In genomic region chr3:49019941-49020334, GRCh38 we compare ENCODE assay signal across 8 cellular contexts. TPM values are rescaled to one million over a fixed set of nuclear protein-coding genes. Genes with fewer than 3 reads are reported as not detected.
A peak's percentile ranks its signal among the peaks of the same experiment; 100 is the strongest.
DNase-seq lines count a peak whose midpoint lies in the region; ATAC-seq and TF ChIP-seq lines count a peak whose summit lies in the region.

No MANE protein-coding gene starts in this region.

- H3K4me3 Mint-ChIP-seq in activated CD4-positive, alpha-beta T cell treated with anti-CD3 and anti-CD28 coated beads, Interleukin-2, amount 10 ng/mL, durations not matched to agents 24 days and 14 days, result peak overlapping the region; percentile 96

- WGBS in iPS DF 6.9 (ENCODE audit: insufficient coverage, insufficient read length), result no CpG with 5 or more reads among the region's 12 CpGs
- WGBS in suprapubic skin, result 53% methylated on average over 11 of the region's 12 CpGs

- H3K27ac ChIP-seq in WERI-Rb-1 (peak overlapping the region; percentile 97), iPS DF 6.9 (ENCODE audit: low read length) (no peak overlapping the region), suprapubic skin (peak overlapping the region; percentile 100)

- no peak for TF ChIP-seq EP300 in suprapubic skin (IDR thresholded peaks at IDR 0.05)

- ATAC-seq in GM18870 (IDR thresholded peaks at IDR 0.05; ENCODE audit: unreplicated experiment) (no peak), GM18867 (IDR thresholded peaks at IDR 0.05; ENCODE audit: unreplicated experiment) (no peak)

- no peaks in the 10 kb centered on the region for H3K27me3 Mint-ChIP-seq in activated CD4-positive, alpha-beta T cell treated with anti-CD3 and anti-CD28 coated beads, Interleukin-2, amount 10 ng/mL, durations not matched to agents 24 days and 14 days

- H3K36me3 Mint-ChIP-seq in activated CD4-positive, alpha-beta T cell treated with anti-CD3 and anti-CD28 coated beads, Interleukin-2, amount 10 ng/mL, durations not matched to agents 24 days and 14 days (ENCODE audit: low read depth), result peaks cover 44% of the 10 kb centered on the region

- intact Hi-C loops in activated CD4-positive, alpha-beta T cell treated with anti-CD3 and anti-CD28 coated beads, Interleukin-2, amount 10 ng/mL, durations not matched to agents 24 days and 14 days (cut with micrococcal nuclease), result loop anchor here (10.0 kb wide), 1 partner anchor 835 kb away; the partner anchor contains the start of gene CDC25A
- intact Hi-C loops in posterior vena cava (cut with DNase I), result loop anchor here in 1 of 2 donors (5.0 kb wide), 1 partner anchor 72 kb away; the partner anchor contains the start of gene QRICH1

- H3K36me3 ChIP-seq in WERI-Rb-1, result peaks cover 35% of the 10 kb centered on the region
- H3K36me3 ChIP-seq in iPS DF 6.9 (ENCODE audit: control insufficient read depth, insufficient read depth, low read length), result peaks cover 24% of the 10 kb centered on the region
- H3K36me3 ChIP-seq in suprapubic skin, result peaks cover 38% of the 10 kb centered on the region

- H3K9me3 Mint-ChIP-seq in activated CD4-positive, alpha-beta T cell treated with anti-CD3 and anti-CD28 coated beads, Interleukin-2, amount 10 ng/mL, durations not matched to agents 24 days and 14 days, result no peaks in the 10 kb centered on the region

- no peaks in the 10 kb centered on the region for H3K9me3 ChIP-seq in WERI-Rb-1 (ENCODE audit: severe bottlenecking)
- no peaks in the 10 kb centered on the region for H3K9me3 ChIP-seq in iPS DF 6.9 (ENCODE audit: control insufficient read depth, insufficient read depth, low read length)
- no peaks in the 10 kb centered on the region for H3K9me3 ChIP-seq in suprapubic skin

- H3K27me3 ChIP-seq in WERI-Rb-1 (ENCODE audit: insufficient read depth, low read depth, severe bottlenecking), result no peaks in the 10 kb centered on the region
- H3K27me3 ChIP-seq in iPS DF 6.9 (ENCODE audit: control insufficient read depth, insufficient read depth, low read length), result no peaks in the 10 kb centered on the region
- H3K27me3 ChIP-seq in suprapubic skin, result no peaks in the 10 kb centered on the region

- H3K4me3 ChIP-seq in WERI-Rb-1 (ENCODE audit: low read depth, low read length) (peak overlapping the region; percentile 75), iPS DF 6.9 (ENCODE audit: low read length) (peak overlapping the region; percentile 77; the same call in 1 of the 2 replicates), suprapubic skin (peak overlapping the region; percentile 95)

- peak overlapping the region; percentile 98 for H3K27ac Mint-ChIP-seq in activated CD4-positive, alpha-beta T cell treated with anti-CD3 and anti-CD28 coated beads, Interleukin-2, amount 10 ng/mL, durations not matched to agents 24 days and 14 days

- no peak for DNase-seq in activated CD4-positive, alpha-beta T cell treated with anti-CD3 and anti-CD28 coated beads, Interleukin-2, amount 10 ng/mL, durations not matched to agents 24 days and 14 days
- DNase-seq in activated CD4-positive, alpha-beta T cell treated with anti-CD3 and anti-CD28 coated beads for 48 hours, result no peak
- DNase-seq in WERI-Rb-1 (no peak), iPS DF 6.9 (ENCODE audit: low read depth, low spot score) (no peak), suprapubic skin (ENCODE audit: low spot score in 2 of 2) (no peak), posterior vena cava (ENCODE audit: low spot score) (no peak)

- TF ChIP-seq CTCF in WERI-Rb-1 (IDR thresholded peaks at IDR 0.05; ENCODE audit: low read depth, low read length), result no peak
- no peak for TF ChIP-seq CTCF in suprapubic skin (IDR thresholded peaks at IDR 0.05)

- H3K4me1 Mint-ChIP-seq in activated CD4-positive, alpha-beta T cell treated with anti-CD3 and anti-CD28 coated beads, Interleukin-2, amount 10 ng/mL, durations not matched to agents 24 days and 14 days, result peaks cover 26% of the 10 kb centered on the region

- peaks cover 2% of the 10 kb centered on the region; the same call in 1 of the 2 replicates for H3K4me1 ChIP-seq in iPS DF 6.9 (ENCODE audit: control insufficient read depth, insufficient read depth, low read length)
- H3K4me1 ChIP-seq in suprapubic skin, result peaks cover 42% of the 10 kb centered on the region

- no peak for TF ChIP-seq POLR2A in suprapubic skin (IDR thresholded peaks at IDR 0.05)

RNA-seq across cellular contexts. Expression of gene DALRD3, which starts 1.6 kb away (rescaled TPM):
- 31.5 and 36.6 TPM in 2 replicates for total RNA-seq in activated CD4-positive, alpha-beta T cell treated with anti-CD3 and anti-CD28 coated beads, Interleukin-2, amount 10 ng/mL, durations not matched to agents 24 days and 14 days
- total RNA-seq in suprapubic skin (10 to 100 TPM; 44.3 to 55.4 (median 50.7) TPM), posterior vena cava (10 to 100 TPM in 1 of 2 donors, 1 to 10 TPM in 1; 9.8 to 12.1 TPM)

RNA-seq across cellular contexts. Expression of gene NDUFAF3, which starts 2.0 kb away (rescaled TPM):
- 123 and 126 TPM in 2 replicates for total RNA-seq in activated CD4-positive, alpha-beta T cell treated with anti-CD3 and anti-CD28 coated beads, Interleukin-2, amount 10 ng/mL, durations not matched to agents 24 days and 14 days
- total RNA-seq in suprapubic skin (100 to 1,000 TPM in 1 of 4 donors, 10 to 100 TPM in 3; 45.0 to 104 (median 63.1) TPM), posterior vena cava (10 to 100 TPM; 57.8 to 62.0 TPM)

RNA-seq across cellular contexts. Expression of gene IMPDH2, which starts 9.3 kb away (rescaled TPM):
- total RNA-seq in activated CD4-positive, alpha-beta T cell treated with anti-CD3 and anti-CD28 coated beads, Interleukin-2, amount 10 ng/mL, durations not matched to agents 24 days and 14 days, result 490 and 496 TPM in 2 replicates
- total RNA-seq in suprapubic skin, result 100 to 1,000 TPM; 184 to 355 (median 229) TPM
- 100 to 1,000 TPM in 1 of 2 donors, 10 to 100 TPM in 1; 96.4 to 112 TPM for total RNA-seq in posterior vena cava

RNA-seq across cellular contexts. Expression of gene WDR6, which starts 12.7 kb away (rescaled TPM):
- total RNA-seq in activated CD4-positive, alpha-beta T cell treated with anti-CD3 and anti-CD28 coated beads, Interleukin-2, amount 10 ng/mL, durations not matched to agents 24 days and 14 days, result 141 and 153 TPM in 2 replicates
- total RNA-seq in suprapubic skin, result 100 to 1,000 TPM in 1 of 4 donors, 10 to 100 TPM in 3; 49.1 to 105 (median 55.5) TPM
- 10 to 100 TPM; 72.9 to 95.5 TPM for total RNA-seq in posterior vena cava

RNA-seq across cellular contexts. Expression of gene P4HTM, which starts 29.9 kb away (rescaled TPM):
- total RNA-seq in activated CD4-positive, alpha-beta T cell treated with anti-CD3 and anti-CD28 coated beads, Interleukin-2, amount 10 ng/mL, durations not matched to agents 24 days and 14 days, result 33.9 and 38.3 TPM in 2 replicates
- total RNA-seq in suprapubic skin (10 to 100 TPM; 18.5 to 57.2 (median 27.9) TPM), posterior vena cava (10 to 100 TPM; 16.4 to 26.1 TPM)
